2 cellular contexts compared by ENCODE assay signal in genomic region chr2:113888641-113889470, GRCh38.
TF ChIP-seq lines count a peak whose summit lies in the region.

No MANE protein-coding gene starts in this region.

TF ChIP-seq in GM12878, 131 proteins besides CTCF, POLR2A, EP300 and RAD21 (continues in another document):
- TF ChIP-seq, protein P1, sequence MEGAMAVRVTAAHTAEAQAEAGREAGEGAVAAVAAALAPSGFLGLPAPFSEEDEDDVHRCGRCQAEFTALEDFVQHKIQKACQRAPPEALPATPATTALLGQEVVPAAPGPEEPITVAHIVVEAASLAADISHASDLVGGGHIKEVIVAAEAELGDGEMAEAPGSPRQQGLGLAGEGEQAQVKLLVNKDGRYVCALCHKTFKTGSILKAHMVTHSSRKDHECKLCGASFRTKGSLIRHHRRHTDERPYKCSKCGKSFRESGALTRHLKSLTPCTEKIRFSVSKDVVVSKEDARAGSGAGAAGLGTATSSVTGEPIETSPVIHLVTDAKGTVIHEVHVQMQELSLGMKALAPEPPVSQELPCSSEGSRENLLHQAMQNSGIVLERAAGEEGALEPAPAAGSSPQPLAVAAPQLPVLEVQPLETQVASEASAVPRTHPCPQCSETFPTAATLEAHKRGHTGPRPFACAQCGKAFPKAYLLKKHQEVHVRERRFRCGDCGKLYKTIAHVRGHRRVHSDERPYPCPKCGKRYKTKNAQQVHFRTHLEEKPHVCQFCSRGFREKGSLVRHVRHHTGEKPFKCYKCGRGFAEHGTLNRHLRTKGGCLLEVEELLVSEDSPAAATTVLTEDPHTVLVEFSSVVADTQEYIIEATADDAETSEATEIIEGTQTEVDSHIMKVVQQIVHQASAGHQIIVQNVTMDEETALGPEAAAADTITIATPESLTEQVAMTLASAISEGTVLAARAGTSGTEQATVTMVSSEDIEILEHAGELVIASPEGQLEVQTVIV (IDR thresholded peaks at IDR 0.05; ENCODE audit: borderline replicate concordance, partially characterized antibody), result no peak
- no peak for TF ChIP-seq ZZZ3 (IDR thresholded peaks at IDR 0.05; ENCODE audit: control insufficient read depth, insufficient read length, low read depth)
- TF ChIP-seq ZNF24 (IDR thresholded peaks at IDR 0.05), result peak; percentile 67; the same call in 1 of the 2 replicates
- TF ChIP-seq KAT2A (conservative IDR thresholded peaks at IDR 0.05; ENCODE audit: control insufficient read depth, low read depth, low read length), result no peak
- TF ChIP-seq NR2C1 (IDR thresholded peaks at IDR 0.05), result no peak
- TF ChIP-seq CHD1 (IDR thresholded peaks at IDR 0.05; ENCODE audit: low read depth, low read length), result 0 out of 2 replicates have a peak, but pooled peaks have one; percentile 45
- peak; percentile 36; the same call in 1 of the 2 replicates for TF ChIP-seq SIN3A (IDR thresholded peaks at IDR 0.05; ENCODE audit: low read depth, low read length)
- TF ChIP-seq CREM (IDR thresholded peaks at IDR 0.05; ENCODE audit: low read depth), result no peak
- TF ChIP-seq, protein P2, sequence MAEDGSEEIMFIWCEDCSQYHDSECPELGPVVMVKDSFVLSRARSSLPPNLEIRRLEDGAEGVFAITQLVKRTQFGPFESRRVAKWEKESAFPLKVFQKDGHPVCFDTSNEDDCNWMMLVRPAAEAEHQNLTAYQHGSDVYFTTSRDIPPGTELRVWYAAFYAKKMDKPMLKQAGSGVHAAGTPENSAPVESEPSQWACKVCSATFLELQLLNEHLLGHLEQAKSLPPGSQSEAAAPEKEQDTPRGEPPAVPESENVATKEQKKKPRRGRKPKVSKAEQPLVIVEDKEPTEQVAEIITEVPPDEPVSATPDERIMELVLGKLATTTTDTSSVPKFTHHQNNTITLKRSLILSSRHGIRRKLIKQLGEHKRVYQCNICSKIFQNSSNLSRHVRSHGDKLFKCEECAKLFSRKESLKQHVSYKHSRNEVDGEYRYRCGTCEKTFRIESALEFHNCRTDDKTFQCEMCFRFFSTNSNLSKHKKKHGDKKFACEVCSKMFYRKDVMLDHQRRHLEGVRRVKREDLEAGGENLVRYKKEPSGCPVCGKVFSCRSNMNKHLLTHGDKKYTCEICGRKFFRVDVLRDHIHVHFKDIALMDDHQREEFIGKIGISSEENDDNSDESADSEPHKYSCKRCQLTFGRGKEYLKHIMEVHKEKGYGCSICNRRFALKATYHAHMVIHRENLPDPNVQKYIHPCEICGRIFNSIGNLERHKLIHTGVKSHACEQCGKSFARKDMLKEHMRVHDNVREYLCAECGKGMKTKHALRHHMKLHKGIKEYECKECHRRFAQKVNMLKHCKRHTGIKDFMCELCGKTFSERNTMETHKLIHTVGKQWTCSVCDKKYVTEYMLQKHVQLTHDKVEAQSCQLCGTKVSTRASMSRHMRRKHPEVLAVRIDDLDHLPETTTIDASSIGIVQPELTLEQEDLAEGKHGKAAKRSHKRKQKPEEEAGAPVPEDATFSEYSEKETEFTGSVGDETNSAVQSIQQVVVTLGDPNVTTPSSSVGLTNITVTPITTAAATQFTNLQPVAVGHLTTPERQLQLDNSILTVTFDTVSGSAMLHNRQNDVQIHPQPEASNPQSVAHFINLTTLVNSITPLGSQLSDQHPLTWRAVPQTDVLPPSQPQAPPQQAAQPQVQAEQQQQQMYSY (CRISPR knock-in tag; IDR thresholded peaks at IDR 0.05), result no peak
- TF ChIP-seq ASH2L (IDR thresholded peaks at IDR 0.05; ENCODE audit: borderline replicate concordance, low read depth), result no peak
- TF ChIP-seq SMAD1 (IDR thresholded peaks at IDR 0.05; ENCODE audit: low read depth, partially characterized antibody), result no peak
- TF ChIP-seq FOXM1 (IDR thresholded peaks at IDR 0.05; ENCODE audit: low read depth, low read length), result no peak
- 0 out of 2 replicates have a peak, but pooled peaks have one; percentile 25 for TF ChIP-seq ZNF217 (IDR thresholded peaks at IDR 0.05)
- no peak for TF ChIP-seq IRF4 (IDR thresholded peaks at IDR 0.05; ENCODE audit: low read depth, low read length)
- TF ChIP-seq, protein P3, sequence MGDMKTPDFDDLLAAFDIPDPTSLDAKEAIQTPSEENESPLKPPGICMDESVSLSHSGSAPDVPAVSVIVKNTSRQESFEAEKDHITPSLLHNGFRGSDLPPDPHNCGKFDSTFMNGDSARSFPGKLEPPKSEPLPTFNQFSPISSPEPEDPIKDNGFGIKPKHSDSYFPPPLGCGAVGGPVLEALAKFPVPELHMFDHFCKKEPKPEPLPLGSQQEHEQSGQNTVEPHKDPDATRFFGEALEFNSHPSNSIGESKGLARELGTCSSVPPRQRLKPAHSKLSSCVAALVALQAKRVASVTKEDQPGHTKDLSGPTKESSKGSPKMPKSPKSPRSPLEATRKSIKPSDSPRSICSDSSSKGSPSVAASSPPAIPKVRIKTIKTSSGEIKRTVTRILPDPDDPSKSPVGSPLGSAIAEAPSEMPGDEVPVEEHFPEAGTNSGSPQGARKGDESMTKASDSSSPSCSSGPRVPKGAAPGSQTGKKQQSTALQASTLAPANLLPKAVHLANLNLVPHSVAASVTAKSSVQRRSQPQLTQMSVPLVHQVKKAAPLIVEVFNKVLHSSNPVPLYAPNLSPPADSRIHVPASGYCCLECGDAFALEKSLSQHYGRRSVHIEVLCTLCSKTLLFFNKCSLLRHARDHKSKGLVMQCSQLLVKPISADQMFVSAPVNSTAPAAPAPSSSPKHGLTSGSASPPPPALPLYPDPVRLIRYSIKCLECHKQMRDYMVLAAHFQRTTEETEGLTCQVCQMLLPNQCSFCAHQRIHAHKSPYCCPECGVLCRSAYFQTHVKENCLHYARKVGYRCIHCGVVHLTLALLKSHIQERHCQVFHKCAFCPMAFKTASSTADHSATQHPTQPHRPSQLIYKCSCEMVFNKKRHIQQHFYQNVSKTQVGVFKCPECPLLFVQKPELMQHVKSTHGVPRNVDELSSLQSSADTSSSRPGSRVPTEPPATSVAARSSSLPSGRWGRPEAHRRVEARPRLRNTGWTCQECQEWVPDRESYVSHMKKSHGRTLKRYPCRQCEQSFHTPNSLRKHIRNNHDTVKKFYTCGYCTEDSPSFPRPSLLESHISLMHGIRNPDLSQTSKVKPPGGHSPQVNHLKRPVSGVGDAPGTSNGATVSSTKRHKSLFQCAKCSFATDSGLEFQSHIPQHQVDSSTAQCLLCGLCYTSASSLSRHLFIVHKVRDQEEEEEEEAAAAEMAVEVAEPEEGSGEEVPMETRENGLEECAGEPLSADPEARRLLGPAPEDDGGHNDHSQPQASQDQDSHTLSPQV (IDR thresholded peaks at IDR 0.05), result no peak
- no peak for TF ChIP-seq MEF2A (IDR thresholded peaks at IDR 0.05; ENCODE audit: insufficient read depth, low read depth, low read length)
- TF ChIP-seq CREB1 (IDR thresholded peaks at IDR 0.05; ENCODE audit: low read depth), result 0 out of 2 replicates have a peak, but pooled peaks have one; percentile 14
- peak; percentile 72; the same call in 1 of the 2 replicates for TF ChIP-seq MTA3 (IDR thresholded peaks at IDR 0.05; ENCODE audit: borderline replicate concordance, low read length)
- no peak for TF ChIP-seq STAT1 (conservative IDR thresholded peaks at IDR 0.05)
- TF ChIP-seq ZBED1 (IDR thresholded peaks at IDR 0.05; ENCODE audit: borderline replicate concordance), result no peak

TF ChIP-seq in HepG2, 621 proteins besides CTCF, POLR2A, EP300 and RAD21:
- no peak for TF ChIP-seq ZHX1 (CRISPR knock-in tag; IDR thresholded peaks at IDR 0.05; ENCODE audit: low read depth)
- TF ChIP-seq KDM5A (IDR thresholded peaks at IDR 0.05; ENCODE audit: borderline replicate concordance, low read length), result 0 out of 2 replicates have a peak, but pooled peaks have one; percentile 22
- TF ChIP-seq REL (CRISPR knock-in tag; conservative IDR thresholded peaks at IDR 0.05), result no peak
- TF ChIP-seq, protein P4, sequence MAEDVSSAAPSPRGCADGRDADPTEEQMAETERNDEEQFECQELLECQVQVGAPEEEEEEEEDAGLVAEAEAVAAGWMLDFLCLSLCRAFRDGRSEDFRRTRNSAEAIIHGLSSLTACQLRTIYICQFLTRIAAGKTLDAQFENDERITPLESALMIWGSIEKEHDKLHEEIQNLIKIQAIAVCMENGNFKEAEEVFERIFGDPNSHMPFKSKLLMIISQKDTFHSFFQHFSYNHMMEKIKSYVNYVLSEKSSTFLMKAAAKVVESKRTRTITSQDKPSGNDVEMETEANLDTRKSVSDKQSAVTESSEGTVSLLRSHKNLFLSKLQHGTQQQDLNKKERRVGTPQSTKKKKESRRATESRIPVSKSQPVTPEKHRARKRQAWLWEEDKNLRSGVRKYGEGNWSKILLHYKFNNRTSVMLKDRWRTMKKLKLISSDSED (CRISPR knock-in tag; IDR thresholded peaks at IDR 0.05), result no peak
- TF ChIP-seq ARID2 (CRISPR knock-in tag; IDR thresholded peaks at IDR 0.05; ENCODE audit: borderline replicate concordance), result peak; percentile 72; the same call in 1 of the 2 replicates
- 0 out of 2 replicates have a peak, but pooled peaks have one; percentile 26 for TF ChIP-seq IRX3 (CRISPR knock-in tag; IDR thresholded peaks at IDR 0.05; ENCODE audit: borderline replicate concordance, low read depth)
- peak; percentile 74 for TF ChIP-seq ZNF740 (CRISPR knock-in tag; IDR thresholded peaks at IDR 0.05)
- TF ChIP-seq BRD4 (CRISPR knock-in tag; IDR thresholded peaks at IDR 0.05), result no peak
- 0 out of 2 replicates have a peak, but pooled peaks have one; percentile 12 for TF ChIP-seq ZFP41 (CRISPR knock-in tag; IDR thresholded peaks at IDR 0.05; ENCODE audit: borderline replicate concordance)
- TF ChIP-seq CHD4 (IDR thresholded peaks at IDR 0.05; ENCODE audit: borderline replicate concordance, low read length), result 0 out of 2 replicates have a peak, but pooled peaks have one; percentile 86
- 0 out of 2 replicates have a peak, but pooled peaks have one; percentile 30 for TF ChIP-seq GMEB1 (CRISPR knock-in tag; IDR thresholded peaks at IDR 0.05; ENCODE audit: borderline replicate concordance)
- 0 out of 2 replicates have a peak, but pooled peaks have one; percentile 6 for TF ChIP-seq ZNF567 (CRISPR knock-in tag; IDR thresholded peaks at IDR 0.05; ENCODE audit: borderline replicate concordance)
- TF ChIP-seq MAX (IDR thresholded peaks at IDR 0.05), result no peak
- TF ChIP-seq RBAK (CRISPR knock-in tag; IDR thresholded peaks at IDR 0.05), result no peak
